In genomic region chr3:108301695-108302404, GRCh38 we compare ENCODE assay signal across 11 cellular contexts. TPM values are rescaled to one million over a fixed set of nuclear protein-coding genes. Genes with fewer than 3 reads are reported as not detected.
DNase-seq lines count a peak whose midpoint lies in the region; ATAC-seq, FAIRE-seq and TF ChIP-seq lines count a peak whose summit lies in the region.
"Had no signal": no experiment of that assay in that cellular context is flagged by ENCODE, and none has a peak within 500 bp of the region (broad histone marks: within the 10 kb centered on the region; RNA-seq: fewer than 3 reads in every experiment).

No MANE protein-coding gene starts in this region.

- TF ChIP-seq POLR2A in HepG2 (IDR thresholded peaks at IDR 0.05; ENCODE audit: insufficient read depth in 1 of 2, low read depth in 2 of 2, low read length in 2 of 2), result no peak

- H3K9ac ChIP-seq in HepG2 (ENCODE audit: insufficient read depth, low read depth, low read length), result no peak overlapping the region

- H3K4me3 ChIP-seq in HepG2 (replicated peaks in 1 of 3; ENCODE audit: insufficient read depth in 1 of 3, low read depth in 2 of 3, low read length in 3 of 3), result no peak overlapping the region

- H3K27ac ChIP-seq in HepG2 (ENCODE audit: extremely low read length, insufficient read depth, low read length), result no peak overlapping the region

- H3K36me3 Mint-ChIP-seq in activated CD4-positive, alpha-beta T cell treated with anti-CD3 and anti-CD28 coated beads, Interleukin-2, amount 10 ng/mL, durations not matched to agents 7 days and 5 days (ENCODE audit: low read depth), result peaks cover 10% of the 10 kb centered on the region
- peaks cover 2% of the 10 kb centered on the region for H3K36me3 Mint-ChIP-seq in T-helper 2 cell treated with Interferon-gamma antibody and Interleukin-4, amounts not matched to agents 5 μg/mL and 100 μg/mL, for 36 hours (ENCODE audit: low read depth)
- H3K36me3 Mint-ChIP-seq in nephron (ENCODE audit: low read depth), result no peaks in the 10 kb centered on the region

- no peak overlapping the region for H3K4me2 ChIP-seq in HepG2 (ENCODE audit: low read depth, low read length)

- H3K4me3 Mint-ChIP-seq in activated CD4-positive, alpha-beta T cell treated with anti-CD3 and anti-CD28 coated beads, Interleukin-2, amount 10 ng/mL, durations not matched to agents 7 days and 5 days, result peak overlapping the region; percentile 59
- peak overlapping the region; percentile 65 for H3K4me3 Mint-ChIP-seq in T-helper 2 cell treated with Interferon-gamma antibody and Interleukin-4, amounts not matched to agents 5 μg/mL and 100 μg/mL, for 36 hours
- H3K4me3 Mint-ChIP-seq in nephron, result peak overlapping the region in 1 of 3 experiments; percentile 8

- H3K27me3 ChIP-seq in HepG2 (ENCODE audit: control insufficient read depth in 1 of 2, insufficient read depth in 2 of 2, low read length in 2 of 2), result no peaks in the 10 kb centered on the region

- H3K9me3 ChIP-seq in HepG2 (ENCODE audit: low read length), result no peaks in the 10 kb centered on the region

- H3K9me3 Mint-ChIP-seq in activated CD4-positive, alpha-beta T cell treated with anti-CD3 and anti-CD28 coated beads, Interleukin-2, amount 10 ng/mL, durations not matched to agents 7 days and 5 days, result peaks cover 2% of the 10 kb centered on the region
- no peaks in the 10 kb centered on the region for H3K9me3 Mint-ChIP-seq in T-helper 2 cell treated with Interferon-gamma antibody and Interleukin-4, amounts not matched to agents 5 μg/mL and 100 μg/mL, for 36 hours
- no peaks in the 10 kb centered on the region for H3K9me3 Mint-ChIP-seq in nephron

- peak overlapping the region; percentile 93 for H3K27ac Mint-ChIP-seq in activated CD4-positive, alpha-beta T cell treated with anti-CD3 and anti-CD28 coated beads, Interleukin-2, amount 10 ng/mL, durations not matched to agents 7 days and 5 days
- H3K27ac Mint-ChIP-seq in T-helper 2 cell treated with Interferon-gamma antibody and Interleukin-4, amounts not matched to agents 5 μg/mL and 100 μg/mL, for 36 hours, result peak overlapping the region; percentile 84
- peak overlapping the region; percentile 22 to 76 (median 24) for H3K27ac Mint-ChIP-seq in nephron

- DNase-seq in activated CD4-positive, alpha-beta T cell treated with anti-CD3 and anti-CD28 coated beads, Interleukin-2, amount 10 ng/mL, durations not matched to agents 7 days and 5 days, result peak; percentile 42
- no peak for DNase-seq in activated CD4-positive, alpha-beta T cell treated with anti-CD3 and anti-CD28 coated beads for 4 hours
- peak; percentile 16 for DNase-seq in T-helper 2 cell treated with Interferon-gamma antibody and Interleukin-4, amounts not matched to agents 5 μg/mL and 100 μg/mL, for 36 hours (ENCODE audit: low spot score)
- DNase-seq in DMS153 treated with DMSO at 0.1 percent for 48 hours (lab: John Stamatoyannopoulos, UW; ENCODE audit: unreplicated experiment) (no peak), NCI-H1048 (lab: John Stamatoyannopoulos, UW) (no peak), HepG2 (ENCODE audit: low spot score) (no peak)
- DNase-seq: NCI-H774 had no signal

- BruUV-seq in HepG2 (replicated peaks; lab: Mats Ljungman, UMichigan), result no TSS peak

- no peak overlapping the region for H2AFZ ChIP-seq in HepG2 (ENCODE audit: low read length)

- H3K27me3 Mint-ChIP-seq in activated CD4-positive, alpha-beta T cell treated with anti-CD3 and anti-CD28 coated beads, Interleukin-2, amount 10 ng/mL, durations not matched to agents 7 days and 5 days, result no peaks in the 10 kb centered on the region
- H3K27me3 Mint-ChIP-seq in T-helper 2 cell treated with Interferon-gamma antibody and Interleukin-4, amounts not matched to agents 5 μg/mL and 100 μg/mL, for 36 hours (ENCODE audit: low read depth), result no peaks in the 10 kb centered on the region
- H3K27me3 Mint-ChIP-seq in nephron (ENCODE audit: low read depth), result no peaks in the 10 kb centered on the region

- 56% methylated on average over 5 of the region's 5 CpGs for WGBS in HepG2 (ENCODE audit: low lambda C conversion rate)

- H3K4me1 Mint-ChIP-seq in activated CD4-positive, alpha-beta T cell treated with anti-CD3 and anti-CD28 coated beads, Interleukin-2, amount 10 ng/mL, durations not matched to agents 7 days and 5 days, result peaks cover 57% of the 10 kb centered on the region
- H3K4me1 Mint-ChIP-seq in T-helper 2 cell treated with Interferon-gamma antibody and Interleukin-4, amounts not matched to agents 5 μg/mL and 100 μg/mL, for 36 hours (ENCODE audit: low read depth), result peaks cover 45% of the 10 kb centered on the region
- H3K4me1 Mint-ChIP-seq in nephron, result no peaks in the 10 kb centered on the region

- TF ChIP-seq RAD21 in HepG2 (CRISPR knock-in tag; IDR thresholded peaks at IDR 0.05), result no peak

- intact Hi-C loops in HepG2 (cut with micrococcal nuclease; ENCODE audit: unreplicated experiment), result no loop called here

- H4K20me1 ChIP-seq in HepG2 (ENCODE audit: insufficient read depth, low read length), result no peaks in the 10 kb centered on the region

- in situ Hi-C loops in HepG2 (cut with HindIII; ENCODE audit: extremely low pct_ligation_motif_present, low pct_unique_long_range_greater_than_20kb), result no loop called here

- CTCF ChIA-PET in activated CD4-positive, alpha-beta T cell treated with anti-CD3 and anti-CD28 coated beads, Interleukin-2, amount 10 ng/mL, durations not matched to agents 7 days and 5 days (lab: Charles Lee), result interaction anchor here (0.9 to 1.6 kb wide), 3 partner anchors 8 to 28 kb away, joined by 3 to 5 read pairs (median 3); no protein-coding TSS in a partner anchor
- CTCF ChIA-PET in HepG2 (lab: Yijun Ruan, JAX; ENCODE audit: low intra/inter-chr PET ratio, low total read pairs), result no interaction called here

- POLR2A ChIA-PET in activated CD4-positive, alpha-beta T cell treated with anti-CD3 and anti-CD28 coated beads, Interleukin-2, amount 10 ng/mL, durations not matched to agents 7 days and 5 days (lab: Charles Lee), result interaction anchor here (0.6 kb wide), 1 partner anchor 180 kb away, joined by 3 read pairs; no protein-coding TSS in a partner anchor
- POLR2A ChIA-PET in HepG2 (lab: Yijun Ruan, JAX), result no interaction called here

- H3K4me1 ChIP-seq in HepG2 (ENCODE audit: insufficient read depth, low read length), result no peaks in the 10 kb centered on the region

- TF ChIP-seq CTCF in nephron (IDR thresholded peaks at IDR 0.05; ENCODE audit: unreplicated experiment in 3 of 3), result no peak
- no peak for TF ChIP-seq CTCF in HepG2 (CRISPR knock-in tag; IDR thresholded peaks at IDR 0.05)

- H3K79me2 ChIP-seq in HepG2 (ENCODE audit: insufficient read depth, low read length), result no peaks in the 10 kb centered on the region

- TF ChIP-seq EP300 in HepG2 (IDR thresholded peaks at IDR 0.05; ENCODE audit: low read depth in 2 of 2, low read length in 2 of 2), result no peak
- TF ChIP-seq EP300 in HepG2 (CRISPR knock-in tag; IDR thresholded peaks at IDR 0.05; ENCODE audit: borderline replicate concordance), result no peak

- H3K36me3 ChIP-seq in HepG2 (replicated peaks in 1 of 2; ENCODE audit: control insufficient read depth in 1 of 2, insufficient read depth in 2 of 2, low read length in 2 of 2), result no peaks in the 10 kb centered on the region

- no peak for FAIRE-seq in HepG2 (lab: Jason Lieb, UNC)

- ATAC-seq in HG03025 (IDR thresholded peaks at IDR 0.05; ENCODE audit: low FRiP score, unreplicated experiment) (peak; percentile 47), HepG2 (no peak)

TF ChIP-seq in HepG2, 621 proteins besides CTCF, POLR2A, EP300 and RAD21 (continues in another document):
- TF ChIP-seq ZFP36L2 (CRISPR knock-in tag; IDR thresholded peaks at IDR 0.05) (no peak), POLR2AphosphoS5 (IDR thresholded peaks at IDR 0.05; ENCODE audit: low read depth, low read length) (no peak), ZNF879 (CRISPR knock-in tag; IDR thresholded peaks at IDR 0.05) (no peak), GFI1 (CRISPR knock-in tag; IDR thresholded peaks at IDR 0.05; ENCODE audit: borderline replicate concordance) (no peak), FOSL2 (CRISPR knock-in tag; IDR thresholded peaks at IDR 0.05) (no peak), DMAP1 (CRISPR knock-in tag; IDR thresholded peaks at IDR 0.05) (no peak), ARNT (IDR thresholded peaks at IDR 0.05) (no peak), CENPT (CRISPR knock-in tag; IDR thresholded peaks at IDR 0.05; ENCODE audit: low read depth) (no peak), NCOA5 (CRISPR knock-in tag; IDR thresholded peaks at IDR 0.05) (no peak), ZMYM2 (CRISPR knock-in tag; IDR thresholded peaks at IDR 0.05) (no peak), ZMYM3 (CRISPR knock-in tag; IDR thresholded peaks at IDR 0.05) (no peak), NCOR1 (IDR thresholded peaks at IDR 0.05; ENCODE audit: borderline replicate concordance, low read length) (no peak), ZNF572 (CRISPR knock-in tag; IDR thresholded peaks at IDR 0.05) (no peak), ETV5 (CRISPR knock-in tag; IDR thresholded peaks at IDR 0.05; ENCODE audit: borderline replicate concordance) (no peak)

RNA-seq across cellular contexts. Expression of gene HHLA2, which starts 5.5 kb away (rescaled TPM):
- 1 to 10 TPM; 1.4 to 3.0 TPM for total RNA-seq in activated CD4-positive, alpha-beta T cell treated with anti-CD3 and anti-CD28 coated beads, Interleukin-2, amount 10 ng/mL, durations not matched to agents 7 days and 5 days
- not detected in 2 replicates for total RNA-seq in HepG2 (2016; rRNA removed; fragmentation: Illumina TruSeq; extraction: Trizol)
- total RNA-seq in HepG2 (2016; cell fraction: cytosol; rRNA removed; fragmentation: Illumina TruSeq; extraction: Trizol; ENCODE audit: low read depth), result not detected in 2 replicates
- total RNA-seq in HepG2 (2016; cell fraction: insoluble cytoplasmic fraction; rRNA removed; fragmentation: Illumina TruSeq; extraction: Trizol), result not detected in 2 replicates
- total RNA-seq in HepG2 (2016; cell fraction: membrane; rRNA removed; fragmentation: Illumina TruSeq; extraction: Trizol), result not detected in 2 replicates
- total RNA-seq in HepG2 (2016; cell fraction: nucleus; rRNA removed; fragmentation: Illumina TruSeq; extraction: Trizol), result not detected in 2 replicates
- polyA plus RNA-seq in HepG2 (2011; rRNA removed), result not detected in 2 replicates
- not detected in 2 replicates for polyA plus RNA-seq in HepG2 (2011; cell fraction: cytosol; rRNA removed)
- polyA plus RNA-seq in HepG2 (2011; cell fraction: nucleus; rRNA removed), result not detected in 2 replicates
- not detected in 2 replicates for polyA plus RNA-seq in HepG2 (2012)
- polyA plus RNA-seq in HepG2 (2016; cell fraction: cytosol; fragmentation: Illumina TruSeq; extraction: Trizol; ENCODE audit: low read depth), result not detected in 2 replicates
- polyA plus RNA-seq in HepG2 (2016; cell fraction: insoluble cytoplasmic fraction; fragmentation: Illumina TruSeq; extraction: Trizol; ENCODE audit: low read depth), result not detected in 2 replicates
- not detected in 2 replicates for polyA plus RNA-seq in HepG2 (2016; cell fraction: membrane; fragmentation: Illumina TruSeq; extraction: Trizol; ENCODE audit: low read depth)
- polyA plus RNA-seq in HepG2 (2016; cell fraction: nucleus; fragmentation: Illumina TruSeq; extraction: Trizol; ENCODE audit: insufficient read depth, low read depth), result not detected in 2 replicates
- polyA minus RNA-seq in HepG2 (2011; rRNA and poly(A)+ RNA removed; ENCODE audit: low replicate concordance), result not detected in 2 replicates
- polyA minus RNA-seq in HepG2 (2011; cell fraction: cytosol; rRNA and poly(A)+ RNA removed), result not detected in 2 replicates
- polyA minus RNA-seq in HepG2 (2011; cell fraction: nucleus; rRNA and poly(A)+ RNA removed), result not detected in 2 replicates
- total RNA-seq: pulmonary artery endothelial cell had no signal
- polyA plus RNA-seq: AG04450 had no signal

Comparison
In these comparisons a context has a peak if more than half of its experiments do, and no peak if none do; other contexts are left out.
1. DNase-seq: peak in activated CD4-positive, alpha-beta T cell treated with anti-CD3 and anti-CD28 coated beads, Interleukin-2, amount 10 ng/mL, durations not matched to agents 7 days and 5 days (single experiment) and T-helper 2 cell treated with Interferon-gamma antibody and Interleukin-4, amounts not matched to agents 5 μg/mL and 100 μg/mL, for 36 hours (single experiment); none in activated CD4-positive, alpha-beta T cell treated with anti-CD3 and anti-CD28 coated beads for 4 hours (0 of 2), DMS153 treated with DMSO at 0.1 percent for 48 hours (single experiment), NCI-H1048 (single experiment) and HepG2 (single experiment).
2. H3K27ac Mint-ChIP-seq: peak in every context shown above with its lines; median percentile 93 in activated CD4-positive, alpha-beta T cell treated with anti-CD3 and anti-CD28 coated beads, Interleukin-2, amount 10 ng/mL, durations not matched to agents 7 days and 5 days; 84 in T-helper 2 cell treated with Interferon-gamma antibody and Interleukin-4, amounts not matched to agents 5 μg/mL and 100 μg/mL, for 36 hours; 24 in nephron.